ENCODE assay signal across 1 cellular context in the genomic region with DNA sequence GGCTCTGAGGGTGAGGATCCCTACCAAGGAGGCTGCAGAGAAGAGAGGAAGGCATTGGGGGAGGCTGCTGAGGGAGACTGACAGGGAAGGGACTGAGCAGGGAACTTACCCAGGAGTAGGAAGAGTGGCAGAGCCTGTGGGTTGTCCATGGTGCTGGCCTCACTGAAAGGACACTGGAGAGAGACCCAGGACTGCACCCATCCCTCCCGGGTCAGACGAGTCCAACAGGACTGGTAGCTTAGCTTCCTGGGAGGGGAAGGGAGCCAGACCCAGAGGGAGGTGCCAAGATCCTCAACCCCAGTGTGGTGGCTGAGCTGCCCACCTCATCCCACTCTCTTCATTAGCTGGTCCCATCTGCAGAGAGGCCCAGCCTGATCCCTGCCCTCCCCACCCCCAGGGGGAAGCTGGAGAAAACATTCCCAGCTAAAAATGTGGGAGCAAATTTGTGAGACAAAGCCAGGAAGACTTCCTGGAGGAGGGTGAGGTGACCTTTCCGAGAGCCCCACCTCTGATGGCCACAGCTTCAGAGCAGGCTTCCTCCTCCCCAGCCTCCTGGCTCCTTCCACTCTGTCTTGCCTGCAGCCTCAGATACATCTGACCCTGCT.
TF ChIP-seq lines count a peak whose summit lies in the region.

Gene VSIG10L, minus strand, starts transcription at position 164 of the 605 bp plus-strand sequence. Its CDS starts 15 bp downstream, at position 149.

TF ChIP-seq in HEK293, 187 proteins besides CTCF, POLR2A, EP300 and RAD21 (continued from another document):
- TF ChIP-seq ZFHX2 (tag by site-specific recombination; conservative IDR thresholded peaks at IDR 0.05), result peak; percentile 37; the same call in 1 of the 2 replicates
- peak; percentile 83 for TF ChIP-seq REST (tag by site-specific recombination; IDR thresholded peaks at IDR 0.05)
- peak; percentile 4; the same call in 1 of the 2 replicates for TF ChIP-seq EGR2 (tag by site-specific recombination; IDR thresholded peaks at IDR 0.05; ENCODE audit: low read depth)
